In genomic region chr12:98719515-98720504, GRCh38 we compare ENCODE assay signal across 21 cellular contexts.
A peak's percentile ranks its signal among the peaks of the same experiment; 100 is the strongest.
DNase-seq lines count a peak whose midpoint lies in the region; ATAC-seq lines count a peak whose summit lies in the region.
"Had no signal": no experiment of that assay in that cellular context is flagged by ENCODE, and none has a peak within 500 bp of the region (broad histone marks: within the 10 kb centered on the region; RNA-seq: fewer than 3 reads in every experiment).

No MANE protein-coding gene starts in this region.

- DNase-seq in MV-4-11 (lab: John Stamatoyannopoulos, UW) (peak; percentile 44), NCI-H748 treated with DMSO at 0.1 percent for 48 hours (lab: John Stamatoyannopoulos, UW) (no peak), EL (no peak)
- DNase-seq in stimulated activated naive CD4-positive, alpha-beta T cell (lab: John Stamatoyannopoulos, UW) = no peak
- DNase-seq in NK-92 treated with Interleukin-12 subunit alpha and Interleukin-12 subunit beta, amount 100 ng/mL, for 24 hours (lab: John Stamatoyannopoulos, UW) = no peak
- DNase-seq: activated CD4-positive, alpha-beta T cell treated with anti-CD3 and anti-CD28 coated beads, Interleukin-2, amount 50 U/mL, for 4 hours; activated naive CD8-positive, alpha-beta T cell treated with anti-CD3 and anti-CD28 coated beads for 36 hours; activated T-cell treated with anti-CD3 and anti-CD28 coated beads, Interleukin-2, amount 50 U/mL, for 24 hours; body of pancreas; CD8-positive, alpha-beta T cell; colonic mucosa; foreskin keratinocyte; HCEC 1CT; NCI-H1092 treated with DMSO at 0.1 percent for 48 hours; NCI-H69; small intestine; stimulated activated CD4-positive, alpha-beta T cell treated with anti-CD3 and anti-CD28 coated beads, Interleukin-4, amount 100 ng/mL, for 4 hours; stimulated activated CD8-positive, alpha-beta memory T cell treated with anti-CD3 and anti-CD28 coated beads, Interleukin-4, amount 100 ng/mL, for 48 hours had no signal

- ATAC-seq in GM18498 (IDR thresholded peaks at IDR 0.05; ENCODE audit: unreplicated experiment) = peak; percentile 55
- peak; percentile 73 for ATAC-seq in GM19395 (IDR thresholded peaks at IDR 0.05; ENCODE audit: unreplicated experiment)
- peak; percentile 64 for ATAC-seq in HG02938 (IDR thresholded peaks at IDR 0.05; ENCODE audit: unreplicated experiment)
- ATAC-seq: body of pancreas; CD8-positive, alpha-beta T cell; foreskin keratinocyte had no signal
